ENCODE assay signal across 8 cellular contexts in the genomic region with DNA sequence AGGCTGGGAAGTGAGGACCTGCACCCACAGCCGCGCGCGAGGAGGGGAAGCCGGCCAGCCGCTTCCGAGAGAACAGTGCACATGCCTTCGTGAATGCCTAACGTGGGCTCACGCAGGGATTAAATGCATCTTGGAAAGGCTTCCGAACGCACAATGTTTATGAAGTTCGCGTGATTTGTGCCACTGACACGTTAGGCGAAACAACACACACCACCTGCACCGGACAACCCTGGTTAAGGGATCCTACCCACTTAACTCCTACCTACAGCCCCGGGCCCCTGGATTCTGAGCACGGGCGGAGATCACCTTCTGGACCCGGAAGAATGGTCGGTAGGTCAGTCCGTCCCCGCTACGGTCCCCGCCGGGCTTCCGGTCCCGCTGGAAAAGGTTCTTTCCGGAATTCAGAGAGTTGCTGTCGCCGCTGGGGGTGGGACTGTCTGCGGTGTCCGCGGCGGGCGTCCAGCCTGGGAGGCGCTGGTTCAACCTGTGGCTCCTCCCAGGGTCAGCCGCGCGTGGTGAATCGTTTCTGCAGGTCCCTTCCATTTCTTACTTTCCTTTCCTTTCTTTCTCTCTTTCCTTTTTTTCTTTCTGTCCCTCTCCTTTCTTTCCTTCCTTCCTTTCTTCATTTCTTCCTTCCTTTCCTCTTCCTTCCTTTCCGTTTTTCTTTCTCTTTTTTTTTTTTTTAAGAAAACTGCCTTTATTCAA. TPM values are rescaled to one million over a fixed set of nuclear protein-coding genes. Genes with fewer than 3 reads are reported as not detected.
A peak's percentile ranks its signal among the peaks of the same experiment; 100 is the strongest.
DNase-seq lines count a peak whose midpoint lies in the region; ATAC-seq, FAIRE-seq and TF ChIP-seq lines count a peak whose summit lies in the region.

A gene with protein sequence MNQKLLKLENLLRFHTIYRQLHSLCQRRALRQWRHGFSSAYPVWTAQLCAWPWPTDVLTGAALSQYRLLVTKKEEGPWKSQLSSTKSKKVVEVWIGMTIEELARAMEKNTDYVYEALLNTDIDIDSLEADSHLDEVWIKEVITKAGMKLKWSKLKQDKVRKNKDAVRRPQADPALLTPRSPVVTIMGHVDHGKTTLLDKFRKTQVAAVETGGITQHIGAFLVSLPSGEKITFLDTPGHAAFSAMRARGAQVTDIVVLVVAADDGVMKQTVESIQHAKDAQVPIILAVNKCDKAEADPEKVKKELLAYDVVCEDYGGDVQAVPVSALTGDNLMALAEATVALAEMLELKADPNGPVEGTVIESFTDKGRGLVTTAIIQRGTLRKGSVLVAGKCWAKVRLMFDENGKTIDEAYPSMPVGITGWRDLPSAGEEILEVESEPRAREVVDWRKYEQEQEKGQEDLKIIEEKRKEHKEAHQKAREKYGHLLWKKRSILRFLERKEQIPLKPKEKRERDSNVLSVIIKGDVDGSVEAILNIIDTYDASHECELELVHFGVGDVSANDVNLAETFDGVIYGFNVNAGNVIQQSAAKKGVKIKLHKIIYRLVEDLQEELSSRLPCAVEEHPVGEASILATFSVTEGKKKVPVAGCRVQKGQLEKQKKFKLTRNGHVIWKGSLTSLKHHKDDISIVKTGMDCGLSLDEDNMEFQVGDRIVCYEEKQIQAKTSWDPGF (minus strand): TSS at position 325 of the 705 bp plus-strand sequence. CDS start 5,373 bp downstream, outside the sequence.

- peak; percentile 84 for ATAC-seq in HG03457 (IDR thresholded peaks at IDR 0.05; ENCODE audit: unreplicated experiment)

- no peaks in the 10 kb centered on the region for H3K9me3 ChIP-seq in BLaER1
- no peaks in the 10 kb centered on the region for H3K9me3 ChIP-seq in colonic mucosa

- intact Hi-C loops in colonic mucosa (cut with DNase I) = loop anchor here (2.0 kb wide), 1 partner anchor 38 kb away; no protein-coding TSS in a partner anchor

- peak within 1 kb of the TSS; percentile 82 for H3K4me2 ChIP-seq in BLaER1

- H3K27ac ChIP-seq in BLaER1 = peak within 1 kb of the TSS; percentile 85
- H3K27ac ChIP-seq in colonic mucosa = peak within 1 kb of the TSS; percentile 85
- peak within 1 kb of the TSS; percentile 73 for H3K27ac ChIP-seq in layer of hippocampus (ENCODE audit: low read depth, low read length)

- H3K9ac ChIP-seq in BLaER1 (peak within 1 kb of the TSS; percentile 84), colonic mucosa (ENCODE audit: low read depth in 2 of 2, low read length in 2 of 2) (peak within 1 kb of the TSS; percentile 72 to 82)

- no peaks in the 10 kb centered on the region for H3K27me3 ChIP-seq in BLaER1
- H3K27me3 ChIP-seq in colonic mucosa = no peaks in the 10 kb centered on the region
- H3K27me3 ChIP-seq in layer of hippocampus (ENCODE audit: control insufficient read depth, insufficient read depth, low read length) = no peaks in the 10 kb centered on the region

- H3K4me3 ChIP-seq in BLaER1 = peak within 1 kb of the TSS; percentile 77
- H3K4me3 ChIP-seq in colonic mucosa = peak within 1 kb of the TSS; percentile 61

- TF ChIP-seq CTCF in colonic mucosa (IDR thresholded peaks at IDR 0.05) = no peak

- peak; percentile 87 for FAIRE-seq in GM19239 (lab: Jason Lieb, UNC)

- H3K4me1 ChIP-seq in BLaER1 (peaks cover 18% of the 10 kb centered on the region), colonic mucosa (peaks cover 5% of the 10 kb centered on the region)

- peaks cover 21% of the 10 kb centered on the region for H3K36me3 ChIP-seq in BLaER1
- H3K36me3 ChIP-seq in colonic mucosa = no peaks in the 10 kb centered on the region

- DNase-seq in GM19239 (ENCODE audit: insufficient read length, low spot score) (peak; percentile 79), NCI-H524 treated with DMSO at 0.1 percent for 48 hours (lab: John Stamatoyannopoulos, UW) (peak; percentile 91), colonic mucosa (peak; percentile 97)
- peak; percentile 79 to 81 for DNase-seq in activated CD4-positive, alpha-beta T cell treated with anti-CD3 and anti-CD28 coated beads for 4 hours
- peak; percentile 69 to 82 for DNase-seq in stimulated activated CD4-positive, alpha-beta T cell treated with anti-CD3 and anti-CD28 coated beads, Interleukin-1b, Interleukin-23, amount 100 ng/mL, for 4 hours (ENCODE audit: low read depth in 2 of 2)

- H4K20me1 ChIP-seq in BLaER1 = no peaks in the 10 kb centered on the region

RNA-seq across cellular contexts. Expression of the gene that starts here (rescaled TPM):
- 10 to 100 TPM; 39.1 to 49.9 TPM for total RNA-seq in colonic mucosa

Comparison
In these comparisons a context has a peak if more than half of its experiments do, and no peak if none do; other contexts are left out.
1. Peak in every context shown above with its lines: DNase-seq, ATAC-seq, H3K4me3 ChIP-seq and H3K27ac ChIP-seq.